ENCODE assay signal across 1 cellular context in the genomic region with DNA sequence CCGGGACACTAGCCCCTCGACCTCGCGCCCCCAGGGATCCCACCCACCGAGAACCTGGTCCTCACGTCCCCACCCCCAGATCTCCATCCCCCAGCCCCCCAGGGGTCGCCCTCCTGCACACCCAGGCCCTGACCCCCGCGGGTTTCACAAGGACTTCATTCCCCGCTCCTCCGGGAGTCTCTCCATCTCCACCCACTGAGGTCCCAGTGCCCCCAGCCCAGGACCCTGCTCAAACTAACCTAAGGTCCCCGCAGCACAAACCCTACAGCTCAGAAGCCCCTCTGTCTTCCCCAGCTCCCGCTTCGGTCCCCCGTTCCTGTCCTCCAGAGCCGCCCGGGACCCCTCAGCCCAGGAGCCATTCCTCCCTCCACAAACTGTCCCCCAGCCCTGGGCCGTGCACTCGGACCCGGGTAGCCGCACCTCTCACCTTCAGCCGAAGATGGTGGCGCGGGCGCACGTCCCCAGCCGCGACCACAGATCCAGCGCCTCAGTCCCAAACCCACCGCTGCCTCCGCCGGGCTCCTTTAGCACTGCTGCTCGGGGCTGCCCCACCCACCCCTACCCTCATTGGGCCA.
TF ChIP-seq lines count a peak whose summit lies in the region.

A gene (minus strand): TSS at position 499 of the 575 bp plus-strand sequence. CDS start 7,479 bp downstream, outside the sequence.

TF ChIP-seq in K562, 482 proteins besides CTCF, POLR2A, EP300 and RAD21:
- TF ChIP-seq RBFOX2 (IDR thresholded peaks at IDR 0.05; ENCODE audit: low read depth, low read length): peak; percentile 76
- TF ChIP-seq POLR2B (IDR thresholded peaks at IDR 0.05; ENCODE audit: low read depth, partially characterized antibody): peak; percentile 36
- TF ChIP-seq TCFL5 (CRISPR knock-in tag; conservative IDR thresholded peaks at IDR 0.05): no peak
- no peak for TF ChIP-seq ETV6 (IDR thresholded peaks at IDR 0.05; ENCODE audit: borderline replicate concordance in 1 of 2, low read depth in 2 of 2, low read length in 1 of 2)
- TF ChIP-seq ETV6 (CRISPR knock-in tag; IDR thresholded peaks at IDR 0.05; ENCODE audit: borderline replicate concordance): no peak
- TF ChIP-seq GABPB1 (CRISPR knock-in tag; IDR thresholded peaks at IDR 0.05): 0 out of 2 replicates have a peak, but pooled peaks have one; percentile 38
- TF ChIP-seq, protein P1, sequence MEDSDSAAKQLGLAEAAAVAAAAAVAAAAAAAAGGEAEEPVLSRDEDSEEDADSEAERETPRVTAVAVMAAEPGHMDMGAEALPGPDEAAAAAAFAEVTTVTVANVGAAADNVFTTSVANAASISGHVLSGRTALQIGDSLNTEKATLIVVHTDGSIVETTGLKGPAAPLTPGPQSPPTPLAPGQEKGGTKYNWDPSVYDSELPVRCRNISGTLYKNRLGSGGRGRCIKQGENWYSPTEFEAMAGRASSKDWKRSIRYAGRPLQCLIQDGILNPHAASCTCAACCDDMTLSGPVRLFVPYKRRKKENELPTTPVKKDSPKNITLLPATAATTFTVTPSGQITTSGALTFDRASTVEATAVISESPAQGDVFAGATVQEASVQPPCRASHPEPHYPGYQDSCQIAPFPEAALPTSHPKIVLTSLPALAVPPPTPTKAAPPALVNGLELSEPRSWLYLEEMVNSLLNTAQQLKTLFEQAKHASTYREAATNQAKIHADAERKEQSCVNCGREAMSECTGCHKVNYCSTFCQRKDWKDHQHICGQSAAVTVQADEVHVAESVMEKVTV (CRISPR knock-in tag; IDR thresholded peaks at IDR 0.05): no peak
- TF ChIP-seq CCNT2 (IDR thresholded peaks at IDR 0.05; ENCODE audit: borderline replicate concordance, extremely low read depth, insufficient read length, low read depth, low read length): peak; percentile 4
- TF ChIP-seq RBBP5 (IDR thresholded peaks at IDR 0.05; ENCODE audit: borderline replicate concordance, insufficient read depth, low read length, poor library complexity, severe bottlenecking): peak; percentile 17
- peak; percentile 79 for TF ChIP-seq POLR2G (IDR thresholded peaks at IDR 0.05; ENCODE audit: low read depth, low read length)
- TF ChIP-seq, protein P2, sequence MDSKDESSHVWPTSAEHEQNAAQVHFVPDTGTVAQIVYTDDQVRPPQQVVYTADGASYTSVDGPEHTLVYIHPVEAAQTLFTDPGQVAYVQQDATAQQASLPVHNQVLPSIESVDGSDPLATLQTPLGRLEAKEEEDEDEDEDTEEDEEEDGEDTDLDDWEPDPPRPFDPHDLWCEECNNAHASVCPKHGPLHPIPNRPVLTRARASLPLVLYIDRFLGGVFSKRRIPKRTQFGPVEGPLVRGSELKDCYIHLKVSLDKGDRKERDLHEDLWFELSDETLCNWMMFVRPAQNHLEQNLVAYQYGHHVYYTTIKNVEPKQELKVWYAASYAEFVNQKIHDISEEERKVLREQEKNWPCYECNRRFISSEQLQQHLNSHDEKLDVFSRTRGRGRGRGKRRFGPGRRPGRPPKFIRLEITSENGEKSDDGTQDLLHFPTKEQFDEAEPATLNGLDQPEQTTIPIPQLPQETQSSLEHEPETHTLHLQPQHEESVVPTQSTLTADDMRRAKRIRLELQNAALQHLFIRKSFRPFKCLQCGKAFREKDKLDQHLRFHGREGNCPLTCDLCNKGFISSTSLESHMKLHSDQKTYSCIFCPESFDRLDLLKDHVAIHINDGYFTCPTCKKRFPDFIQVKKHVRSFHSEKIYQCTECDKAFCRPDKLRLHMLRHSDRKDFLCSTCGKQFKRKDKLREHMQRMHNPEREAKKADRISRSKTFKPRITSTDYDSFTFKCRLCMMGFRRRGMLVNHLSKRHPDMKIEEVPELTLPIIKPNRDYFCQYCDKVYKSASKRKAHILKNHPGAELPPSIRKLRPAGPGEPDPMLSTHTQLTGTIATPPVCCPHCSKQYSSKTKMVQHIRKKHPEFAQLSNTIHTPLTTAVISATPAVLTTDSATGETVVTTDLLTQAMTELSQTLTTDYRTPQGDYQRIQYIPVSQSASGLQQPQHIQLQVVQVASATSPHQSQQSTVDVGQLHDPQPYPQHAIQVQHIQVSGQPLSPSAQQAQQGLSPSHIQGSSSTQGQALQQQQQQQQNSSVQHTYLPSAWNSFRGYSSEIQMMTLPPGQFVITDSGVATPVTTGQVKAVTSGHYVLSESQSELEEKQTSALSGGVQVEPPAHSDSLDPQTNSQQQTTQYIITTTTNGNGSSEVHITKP (IDR thresholded peaks at IDR 0.05; ENCODE audit: partially characterized antibody): no peak
- TF ChIP-seq POLR2AphosphoS5 (IDR thresholded peaks at IDR 0.05; ENCODE audit: control insufficient read depth, insufficient read depth, low read depth, low read length): peak; percentile 50; the same call in 1 of the 2 replicates
- TF ChIP-seq PHF8 (IDR thresholded peaks at IDR 0.05; ENCODE audit: borderline replicate concordance, low read length): peak; percentile 24; the same call in 1 of the 2 replicates
- no peak for TF ChIP-seq CREB1 (IDR thresholded peaks at IDR 0.05)
- no peak for TF ChIP-seq CREB1 (CRISPR knock-in tag; IDR thresholded peaks at IDR 0.05)
- no peak for TF ChIP-seq SMARCA4 (IDR thresholded peaks at IDR 0.05)
- peak; percentile 44 for TF ChIP-seq TBP (optimal IDR thresholded peaks at IDR 0.05; ENCODE audit: low read depth, low read length)
- peak; percentile 52 for TF ChIP-seq TAF1 (IDR thresholded peaks at IDR 0.05; ENCODE audit: control insufficient read depth, extremely low read depth, insufficient read depth, low read length, severe bottlenecking)
- TF ChIP-seq HEY1 (CRISPR knock-in tag; IDR thresholded peaks at IDR 0.05; ENCODE audit: borderline replicate concordance): no peak
- TF ChIP-seq KDM5B (IDR thresholded peaks at IDR 0.05; ENCODE audit: insufficient replicate concordance, low read depth, low read length): peak; percentile 3
- TF ChIP-seq SUPT5H (IDR thresholded peaks at IDR 0.05): peak; percentile 70
- TF ChIP-seq ZBTB7A (IDR thresholded peaks at IDR 0.05; ENCODE audit: borderline replicate concordance, control insufficient read depth, low read depth, low read length): 0 out of 2 replicates have a peak, but pooled peaks have one; percentile 31
- TF ChIP-seq YY1 (IDR thresholded peaks at IDR 0.05; ENCODE audit: borderline replicate concordance in 1 of 3, control insufficient read depth in 1 of 3, extremely low read depth in 1 of 3, insufficient read depth in 3 of 3, insufficient read length in 1 of 3, insufficient replicate concordance in 2 of 3, low read depth in 1 of 3, low read length in 2 of 3): peak in 2 of 3 experiments; percentile 67 to 80
TF ChIP-seq in K562: peak in this region for 14.
